ENCODE assay signal across 1 cellular context in the genomic region with DNA sequence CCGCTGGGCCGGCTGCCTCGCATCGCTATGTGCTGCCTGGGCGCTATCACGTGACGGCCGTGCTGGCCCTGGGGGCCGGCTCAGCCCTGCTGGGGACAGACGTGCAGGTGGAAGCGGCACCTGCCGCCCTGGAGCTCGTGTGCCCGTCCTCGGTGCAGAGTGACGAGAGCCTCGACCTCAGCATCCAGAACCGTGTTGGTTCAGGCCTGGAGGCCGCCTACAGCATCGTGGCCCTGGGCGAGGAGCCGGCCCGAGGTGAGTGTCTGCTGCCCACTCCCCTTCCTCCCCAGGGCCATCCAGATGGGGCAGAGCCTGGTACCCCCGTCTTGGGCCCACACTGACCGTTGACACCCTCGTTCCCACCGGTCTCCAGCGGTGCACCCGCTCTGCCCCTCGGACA. TPM values are rescaled to one million over a fixed set of nuclear protein-coding genes. Genes with fewer than 3 reads are reported as not detected.
"Had no signal": no experiment of that assay in that cellular context is flagged by ENCODE, and none has a peak within 500 bp of the region (broad histone marks: within the 10 kb centered on the region; RNA-seq: fewer than 3 reads in every experiment).

No MANE protein-coding gene starts in this region.

RNA-seq across cellular contexts. Expression of gene NPIPA7, which starts 21.4 kb away (rescaled TPM):
- total RNA-seq: osteoblast had no signal
